In the genomic region with DNA sequence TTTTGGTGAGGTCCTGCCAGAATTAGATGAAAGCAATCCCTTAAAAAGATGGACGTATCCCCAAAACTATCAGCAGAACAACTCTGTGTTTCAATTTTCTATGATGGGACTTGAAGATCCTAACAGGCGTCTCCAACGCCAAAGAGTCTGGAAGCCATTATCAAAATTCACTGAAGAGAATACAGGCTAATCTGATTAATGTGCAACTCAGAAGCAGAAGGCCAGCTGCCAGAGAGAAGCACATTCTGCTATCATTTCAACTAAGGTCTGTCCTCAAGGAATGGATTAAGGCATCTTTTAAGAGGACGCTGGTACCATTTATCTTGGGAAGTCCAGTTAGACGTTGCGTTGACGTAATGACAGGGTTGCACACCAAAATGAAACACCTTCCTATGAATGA, we compare ENCODE assay signal across 21 cellular contexts.
"Had no signal": no experiment of that assay in that cellular context is flagged by ENCODE, and none has a peak within 500 bp of the region (broad histone marks: within the 10 kb centered on the region; RNA-seq: fewer than 3 reads in every experiment).

No MANE protein-coding gene starts in this region.

- DNase-seq: activated B cell treated with CpG ODN at 0.5 μM for 24 hours; activated CD4-positive, alpha-beta T cell treated with anti-CD3 and anti-CD28 coated beads for 1 hour; activated CD4-positive, alpha-beta T cell treated with anti-CD3 and anti-CD28 coated beads, Interleukin-2, amount 10 ng/mL, durations not matched to agents 24 days and 14 days; activated CD4-positive, alpha-beta T cell treated with anti-CD3 and anti-CD28 coated beads, Interleukin-2, amount 50 U/mL, for 48 hours; activated naive CD8-positive, alpha-beta T cell treated with anti-CD3 and anti-CD28 coated beads, Interleukin-2, amount 50 U/mL, for 24 hours; activated T-cell treated with anti-CD3 and anti-CD28 coated beads for 4 hours; activated T-cell treated with anti-CD3 and anti-CD28 coated beads, Interleukin-2, amount 50 U/mL, for 48 hours; amniotic stem cell; body of pancreas; central memory CD4-positive, alpha-beta T cell; MM.1S; NCI-H1105; NCI-H1436; NCI-H1694 treated with DMSO at 0.1 percent for 48 hours; NCI-H2029 treated with DMSO at 0.1 percent for 48 hours; NCI-H510A treated with DMSO at 0.1 percent for 48 hours; NCI-H748 treated with DMSO at 0.1 percent for 48 hours had no signal

- H3K9me3 ChIP-seq: ascending aorta, body of pancreas had no signal

- H3K4me3 ChIP-seq: ascending aorta, body of pancreas had no signal

- H3K4me1 Mint-ChIP-seq: activated B cell treated with CpG ODN at 0.5 μM for 24 hours; activated CD4-positive, alpha-beta T cell treated with anti-CD3 and anti-CD28 coated beads, Interleukin-2, amount 10 ng/mL, durations not matched to agents 24 days and 14 days; activated naive CD8-positive, alpha-beta T cell treated with anti-CD3 and anti-CD28 coated beads, Interleukin-2, amount 50 U/mL, for 24 hours had no signal

- H3K27me3 ChIP-seq: ascending aorta, body of pancreas had no signal

- H3K27ac Mint-ChIP-seq: activated B cell treated with CpG ODN at 0.5 μM for 24 hours; activated CD4-positive, alpha-beta T cell treated with anti-CD3 and anti-CD28 coated beads, Interleukin-2, amount 10 ng/mL, durations not matched to agents 24 days and 14 days; activated naive CD4-positive, alpha-beta T cell treated with anti-CD3 and anti-CD28 coated beads, Interleukin-2, amount 50 U/mL, for 72 hours; activated naive CD8-positive, alpha-beta T cell treated with anti-CD3 and anti-CD28 coated beads, Interleukin-2, amount 50 U/mL, for 24 hours; T-helper 1 cell treated with Interleukin-12 subunit alpha and Interleukin-12 subunit beta and Interleukin-4 antibody, amounts not matched to agents 30 μg/mL and 1 μg/mL, for 36 hours had no signal

- H3K9me3 Mint-ChIP-seq: activated B cell treated with CpG ODN at 0.5 μM for 24 hours; activated CD4-positive, alpha-beta T cell treated with anti-CD3 and anti-CD28 coated beads, Interleukin-2, amount 10 ng/mL, durations not matched to agents 24 days and 14 days; activated naive CD4-positive, alpha-beta T cell treated with anti-CD3 and anti-CD28 coated beads, Interleukin-2, amount 50 U/mL, for 72 hours; T-helper 1 cell treated with Interleukin-12 subunit alpha and Interleukin-12 subunit beta and Interleukin-4 antibody, amounts not matched to agents 30 μg/mL and 1 μg/mL, for 36 hours had no signal

- H3K36me3 Mint-ChIP-seq: activated naive CD4-positive, alpha-beta T cell treated with anti-CD3 and anti-CD28 coated beads, Interleukin-2, amount 50 U/mL, for 72 hours had no signal

- H3K4me3 Mint-ChIP-seq: activated B cell treated with CpG ODN at 0.5 μM for 24 hours; activated CD4-positive, alpha-beta T cell treated with anti-CD3 and anti-CD28 coated beads, Interleukin-2, amount 10 ng/mL, durations not matched to agents 24 days and 14 days; activated naive CD8-positive, alpha-beta T cell treated with anti-CD3 and anti-CD28 coated beads, Interleukin-2, amount 50 U/mL, for 24 hours; T-helper 1 cell treated with Interleukin-12 subunit alpha and Interleukin-12 subunit beta and Interleukin-4 antibody, amounts not matched to agents 30 μg/mL and 1 μg/mL, for 36 hours had no signal

- H3K27me3 Mint-ChIP-seq: activated B cell treated with CpG ODN at 0.5 μM for 24 hours; activated CD4-positive, alpha-beta T cell treated with anti-CD3 and anti-CD28 coated beads, Interleukin-2, amount 10 ng/mL, durations not matched to agents 24 days and 14 days; activated naive CD8-positive, alpha-beta T cell treated with anti-CD3 and anti-CD28 coated beads, Interleukin-2, amount 50 U/mL, for 24 hours had no signal

- H3K27ac ChIP-seq: ascending aorta, body of pancreas had no signal

- FAIRE-seq: bronchial epithelial cell had no signal

- ATAC-seq: activated naive CD4-positive, alpha-beta T cell treated with anti-CD3 and anti-CD28 coated beads, Interleukin-2, amount 50 U/mL, for 72 hours; activated naive CD8-positive, alpha-beta T cell treated with anti-CD3 and anti-CD28 coated beads, Interleukin-2, amount 50 U/mL, for 24 hours; body of pancreas had no signal
